In genomic region chrX:45718676-45719075, GRCh38 we compare ENCODE assay signal across 16 cellular contexts.
DNase-seq lines count a peak whose midpoint lies in the region; ATAC-seq and TF ChIP-seq lines count a peak whose summit lies in the region.
"Had no signal": no experiment of that assay in that cellular context is flagged by ENCODE, and none has a peak within 500 bp of the region (broad histone marks: within the 10 kb centered on the region; RNA-seq: fewer than 3 reads in every experiment).

No MANE protein-coding gene starts in this region.

- H3F3A ChIP-seq in PC-9 (ENCODE audit: insufficient read depth, low read depth) = no peaks in the 10 kb centered on the region

- POLR2A ChIA-PET in IMR-90 (lab: Charles Lee; ENCODE audit: unreplicated experiment) = no interaction called here
- POLR2A ChIA-PET in PC-9 (lab: Charles Lee; ENCODE audit: unreplicated experiment) = no interaction called here

- intact Hi-C loops in activated CD4-positive, alpha-beta T cell treated with anti-CD3 and anti-CD28 coated beads, Interleukin-2, amount 10 ng/mL, durations not matched to agents 24 days and 14 days (cut with micrococcal nuclease) = no loop called here
- intact Hi-C loops in IMR-90 (cut with micrococcal nuclease) (no loop called here), PC-9 (cut with micrococcal nuclease; ENCODE audit: unreplicated experiment) (no loop called here), head of caudate nucleus (cut with DNase I) (no loop called here)

- no peak overlapping the region for H3K9ac ChIP-seq in IMR-90 (ENCODE audit: low read depth, low read length)
- H3K9ac ChIP-seq: BLaER1 had no signal

- in situ Hi-C loops in IMR-90 (cut with MboI; ENCODE audit: low sequenced_read_pairs) (no loop called here), astrocyte of the spinal cord (cut with HindIII; ENCODE audit: low sequenced_read_pairs) (no loop called here)

- dilution Hi-C loops in IMR-90 (cut with HindIII; ENCODE audit: low sequenced_read_pairs, unreplicated experiment) = no loop called here

- no peaks in the 10 kb centered on the region for H3K9me2 ChIP-seq in PC-9 (ENCODE audit: insufficient read depth)

- BruUV-seq in IMR-90 (replicated peaks; lab: Mats Ljungman, UMichigan) = no TSS peak
- BruUV-seq in PC-9 (replicated peaks; lab: Mats Ljungman, UMichigan) = no TSS peak

- H3K79me1 ChIP-seq in IMR-90 (ENCODE audit: low read depth in 1 of 2, low read length in 2 of 2) = peaks cover 0 to 4% of the 10 kb centered on the region in 2 experiments; a peak in 1 of 4 replicates

- no peak overlapping the region for H3K23ac ChIP-seq in IMR-90 (ENCODE audit: low read depth, low read length)

- H3K4me3 Mint-ChIP-seq in activated CD4-positive, alpha-beta T cell treated with anti-CD3 and anti-CD28 coated beads, Interleukin-2, amount 10 ng/mL, durations not matched to agents 24 days and 14 days = no peak overlapping the region
- H3K4me3 Mint-ChIP-seq: CD8-positive, alpha-beta memory T cell; IgD-negative memory B cell had no signal

- no peak overlapping the region for H4K5ac ChIP-seq in IMR-90 (ENCODE audit: low read depth, low read length)

- H3K14ac ChIP-seq in IMR-90 (replicated peaks; ENCODE audit: low read depth, low read length) = no peak overlapping the region

- H2AK5ac ChIP-seq in IMR-90 (ENCODE audit: low read depth, low read length) = no peak overlapping the region

- H3K18ac ChIP-seq in IMR-90 (ENCODE audit: low read depth, low read length) = no peak overlapping the region; the same call in 1 of the 2 replicates

- peaks cover 44% of the 10 kb centered on the region for H3K4me1 Mint-ChIP-seq in activated CD4-positive, alpha-beta T cell treated with anti-CD3 and anti-CD28 coated beads, Interleukin-2, amount 10 ng/mL, durations not matched to agents 24 days and 14 days

- no peak overlapping the region for H2AK9ac ChIP-seq in IMR-90 (replicated peaks; ENCODE audit: low read depth, low read length, poor library complexity)

- CTCF ChIA-PET in IMR-90 (lab: Yijun Ruan, JAX) = no interaction called here
- CTCF ChIA-PET in PC-9 (lab: Charles Lee) = no interaction called here

- peaks cover 3% of the 10 kb centered on the region for H3K9me3 Mint-ChIP-seq in activated CD4-positive, alpha-beta T cell treated with anti-CD3 and anti-CD28 coated beads, Interleukin-2, amount 10 ng/mL, durations not matched to agents 24 days and 14 days
- H3K9me3 Mint-ChIP-seq: CD8-positive, alpha-beta memory T cell had no signal

- H2BK5ac ChIP-seq in IMR-90 (ENCODE audit: low read depth, low read length, poor library complexity, severe bottlenecking) = no peak overlapping the region

- H3K9me3 ChIP-seq in IMR-90 (ENCODE audit: control insufficient read depth, insufficient read depth, low read length) (no peaks in the 10 kb centered on the region), PC-9 (ENCODE audit: insufficient read depth, low read depth) (no peaks in the 10 kb centered on the region)
- H3K9me3 ChIP-seq: BLaER1, Caco-2 had no signal

- H3K56ac ChIP-seq in IMR-90 (ENCODE audit: extremely low read depth, insufficient read depth, low read length) = no peak overlapping the region

- no peak for TF ChIP-seq CTCF in IMR-90 (conservative IDR thresholded peaks at IDR 0.05; ENCODE audit: low read depth, low read length)
- TF ChIP-seq CTCF in astrocyte of the spinal cord (IDR thresholded peaks at IDR 0.05; ENCODE audit: low read depth, low read length) = no peak
- no peak for TF ChIP-seq CTCF in PC-9 (conservative IDR thresholded peaks at IDR 0.05)

- no peaks in the 10 kb centered on the region for H3K79me2 ChIP-seq in PC-9 (ENCODE audit: low read depth)

- no peaks in the 10 kb centered on the region for H3K9me1 ChIP-seq in IMR-90 (ENCODE audit: insufficient read depth, low read length)

- H4K8ac ChIP-seq in IMR-90 (ENCODE audit: low read depth in 2 of 2, low read length in 2 of 2) = peak overlapping the region in 1 of 2 experiments; percentile 0; a peak in 1 of 4 replicates

- peak overlapping the region; percentile 20 for H3K27ac Mint-ChIP-seq in activated CD4-positive, alpha-beta T cell treated with anti-CD3 and anti-CD28 coated beads, Interleukin-2, amount 10 ng/mL, durations not matched to agents 24 days and 14 days
- H3K27ac Mint-ChIP-seq: CD8-positive, alpha-beta memory T cell; IgD-negative memory B cell had no signal

- H3K4me2 ChIP-seq in IMR-90 (ENCODE audit: low read depth, low read length) = no peak overlapping the region
- no peak overlapping the region for H3K4me2 ChIP-seq in PC-9
- H3K4me2 ChIP-seq: BLaER1 had no signal

- no peak for TF ChIP-seq POLR2A in IMR-90 (IDR thresholded peaks at IDR 0.05; ENCODE audit: low read depth, low read length)

- no CpG with 5 or more reads among the region's 1 CpG for WGBS in IMR-90 (ENCODE audit: extremely low coverage in 2 of 2, insufficient read length in 1 of 2), 2 experiments

- no peak overlapping the region for H4K91ac ChIP-seq in IMR-90 (ENCODE audit: insufficient read depth, low read depth, low read length)

- H2BK120ac ChIP-seq in IMR-90 (ENCODE audit: low read depth, low read length) = peak overlapping the region; percentile 2; the same call in 1 of the 2 replicates

- H3K27me3 ChIP-seq in IMR-90 (ENCODE audit: control insufficient read depth, insufficient read depth, low read length) (no peaks in the 10 kb centered on the region), PC-9 (ENCODE audit: insufficient read depth, low read depth) (no peaks in the 10 kb centered on the region)
- H3K27me3 ChIP-seq: BLaER1 had no signal

- no peak for TF ChIP-seq RAD21 in IMR-90 (IDR thresholded peaks at IDR 0.05; ENCODE audit: low read length)

- no peaks in the 10 kb centered on the region for H4K20me1 ChIP-seq in IMR-90 (ENCODE audit: insufficient read depth, low read length)
- no peaks in the 10 kb centered on the region for H4K20me1 ChIP-seq in PC-9 (ENCODE audit: insufficient read depth)
- H4K20me1 ChIP-seq: BLaER1 had no signal

- H2BK15ac ChIP-seq in IMR-90 (ENCODE audit: low read depth, low read length) = no peak overlapping the region

- H3K27me3 Mint-ChIP-seq in activated CD4-positive, alpha-beta T cell treated with anti-CD3 and anti-CD28 coated beads, Interleukin-2, amount 10 ng/mL, durations not matched to agents 24 days and 14 days = no peaks in the 10 kb centered on the region

- no peak overlapping the region for H2AFZ ChIP-seq in IMR-90 (replicated peaks; ENCODE audit: low read length, poor library complexity)
- no peak overlapping the region for H2AFZ ChIP-seq in PC-9

- DNase-seq in activated CD4-positive, alpha-beta T cell treated with anti-CD3 and anti-CD28 coated beads, Interleukin-2, amount 10 ng/mL, durations not matched to agents 24 days and 14 days = no peak
- DNase-seq in activated CD4-positive, alpha-beta T cell treated with anti-CD3 and anti-CD28 coated beads for 1 hour = no peak
- DNase-seq in IMR-90 (no peak), astrocyte of the spinal cord (ENCODE audit: low read depth, low spot score) (peak; percentile 25), PC-9 (no peak), head of caudate nucleus (no peak)
- DNase-seq: 8988T; AML-193; Caco-2; CD8-positive, alpha-beta memory T cell; DND-41; GDM1; HCEC 1CT had no signal

- H3K27ac ChIP-seq in IMR-90 (ENCODE audit: insufficient read depth, low read length) = no peak overlapping the region
- H3K27ac ChIP-seq in PC-9 = no peak overlapping the region
- H3K27ac ChIP-seq: BLaER1 had no signal

- peak overlapping the region; percentile 69; the same call in 1 of the 2 replicates for H2BK20ac ChIP-seq in IMR-90 (ENCODE audit: low read depth, low read length)

- no peak overlapping the region for H3K4me3 ChIP-seq in IMR-90 (ENCODE audit: insufficient read depth, low read depth, low read length)
- no peak overlapping the region for H3K4me3 ChIP-seq in astrocyte of the spinal cord (ENCODE audit: low read depth, low read length)
- no peak overlapping the region for H3K4me3 ChIP-seq in PC-9
- H3K4me3 ChIP-seq: BLaER1 had no signal

- no peak for ATAC-seq in IMR-90 (ENCODE audit: low read depth)
- ATAC-seq in GM21737 (IDR thresholded peaks at IDR 0.05; ENCODE audit: unreplicated experiment) = no peak

- no peaks in the 10 kb centered on the region for H3K36me3 ChIP-seq in IMR-90 (ENCODE audit: control insufficient read depth, insufficient read depth, low read length)
- H3K36me3 ChIP-seq in PC-9 (ENCODE audit: low read depth) = no peaks in the 10 kb centered on the region
- H3K36me3 ChIP-seq: BLaER1 had no signal

- H3K4ac ChIP-seq in IMR-90 (ENCODE audit: low read depth, low read length) = no peak overlapping the region; the same call in 1 of the 2 replicates

- no peaks in the 10 kb centered on the region for H3K36me3 Mint-ChIP-seq in activated CD4-positive, alpha-beta T cell treated with anti-CD3 and anti-CD28 coated beads, Interleukin-2, amount 10 ng/mL, durations not matched to agents 24 days and 14 days (ENCODE audit: low read depth)
- H3K36me3 Mint-ChIP-seq: CD8-positive, alpha-beta memory T cell had no signal

- H3K4me1 ChIP-seq in IMR-90 (ENCODE audit: control insufficient read depth, insufficient read depth, low read length) (no peaks in the 10 kb centered on the region; the same call in 1 of the 2 replicates), PC-9 (replicated peaks; ENCODE audit: insufficient read depth) (no peaks in the 10 kb centered on the region)
- H3K4me1 ChIP-seq: Caco-2 had no signal

TF ChIP-seq in IMR-90, 13 proteins besides CTCF, POLR2A, EP300 and RAD21 (continues in another document):
- no peak for TF ChIP-seq FOS (IDR thresholded peaks at IDR 0.05; ENCODE audit: low read depth, low read length)
- TF ChIP-seq MAZ (IDR thresholded peaks at IDR 0.05; ENCODE audit: borderline replicate concordance, low read depth, low read length) = no peak
- TF ChIP-seq USF2 (IDR thresholded peaks at IDR 0.05; ENCODE audit: low read depth, low read length) = no peak
- TF ChIP-seq SMC3 (IDR thresholded peaks at IDR 0.05; ENCODE audit: low read depth, low read length) = no peak
- no peak for TF ChIP-seq ELK1 (IDR thresholded peaks at IDR 0.05; ENCODE audit: borderline replicate concordance, low read depth, low read length)
- TF ChIP-seq BHLHE40 (IDR thresholded peaks at IDR 0.05; ENCODE audit: low read depth, low read length) = no peak
